ENCODE assay signal across 21 cellular contexts in genomic region chr6:50362706-50363105, GRCh38.
"Had no signal": no experiment of that assay in that cellular context is flagged by ENCODE, and none has a peak within 500 bp of the region (broad histone marks: within the 10 kb centered on the region; RNA-seq: fewer than 3 reads in every experiment).

No MANE protein-coding gene starts in this region.

- H3K4me3 ChIP-seq: dorsolateral prefrontal cortex, gastroesophageal sphincter, left ventricle myocardium inferior, lung, sigmoid colon, skin epidermis, testis, tibial nerve had no signal

- H3K9me3 ChIP-seq: gastroesophageal sphincter, neutrophil, testis had no signal

- FAIRE-seq: keratinocyte had no signal

- H3K27me3 ChIP-seq: dorsolateral prefrontal cortex, gastroesophageal sphincter, neutrophil, sigmoid colon, testis, tibial nerve had no signal

- DNase-seq: cortex of kidney; dorsolateral prefrontal cortex; effector CD8-positive, alpha-beta T cell; glutamatergic neuron; left cardiac atrium; left ventricle myocardium inferior; mesendoderm; naive thymus-derived CD8-positive, alpha-beta T cell; posterior cingulate gyrus; sigmoid colon; stimulated activated CD4-positive, alpha-beta T cell treated with anti-CD3 and anti-CD28 coated beads, Interleukin-2, amount 100 ng/mL, for 24 hours; stimulated activated CD4-positive, alpha-beta T cell treated with anti-CD3 and anti-CD28 coated beads, Interleukin-4, amount 100 ng/mL, for 4 hours; stimulated activated naive B cell treated with anti-CD40 and anti-IgM and Interleukin-4, amounts not matched to agents 10 μg/mL and 1 μg/mL and 100 μg/mL, for 72 hours; stimulated activated naive CD8-positive, alpha-beta T cell treated with anti-CD3 and anti-CD28 coated beads, Interleukin-15, amount 100 ng/mL, for 72 hours; testis had no signal

- H3K4me1 ChIP-seq: gastroesophageal sphincter, left ventricle myocardium inferior, sigmoid colon, testis, tibial nerve had no signal

- H3K27ac ChIP-seq: dorsolateral prefrontal cortex, gastroesophageal sphincter, left ventricle myocardium inferior, neutrophil, sigmoid colon, skin epidermis, testis, tibial nerve had no signal

- H3K36me3 ChIP-seq: gastroesophageal sphincter, left ventricle myocardium inferior, neutrophil, sigmoid colon, tibial nerve had no signal
